Comparison of ENCODE assay signal across 22 cellular contexts in genomic region chrX:41946973-41947612, GRCh38. TPM values are rescaled to one million over a fixed set of nuclear protein-coding genes. Genes with fewer than 3 reads are reported as not detected.
DNase-seq lines count a peak whose midpoint lies in the region; ATAC-seq, FAIRE-seq and TF ChIP-seq lines count a peak whose summit lies in the region.
"Had no signal": no experiment of that assay in that cellular context is flagged by ENCODE, and none has a peak within 500 bp of the region (broad histone marks: within the 10 kb centered on the region; RNA-seq: fewer than 3 reads in every experiment).

No MANE protein-coding gene starts in this region.

- TF ChIP-seq EP300 in GM12878 (IDR thresholded peaks at IDR 0.05; ENCODE audit: borderline replicate concordance in 1 of 2, control insufficient read depth in 1 of 2, low read depth in 2 of 2, low read length in 2 of 2), result no peak

- peak overlapping the region; percentile 8 for H3K4me2 ChIP-seq in H9 (ENCODE audit: insufficient read depth, insufficient read length, low read length)
- no peak overlapping the region for H3K4me2 ChIP-seq in GM12878 (ENCODE audit: control insufficient read depth, insufficient read depth)

- H3K27ac Mint-ChIP-seq in H9 (peak overlapping the region in 2 of 3 experiments; percentile 39 to 59; a peak in 2 of 7 replicates), endothelial cell (ENCODE audit: unreplicated experiment) (no peak overlapping the region)
- H3K27ac Mint-ChIP-seq: B cell; effector memory CD8-positive, alpha-beta T cell; natural killer cell; progenitor cell of endocrine pancreas had no signal

- H3K18ac ChIP-seq in H9 (ENCODE audit: insufficient read length, low read depth, low read length), result no peak overlapping the region

- H3K9ac ChIP-seq in H9 (ENCODE audit: extremely low read depth, insufficient read length, low read length) (no peak overlapping the region), GM12878 (ENCODE audit: control insufficient read depth, insufficient read depth, low read length) (no peak overlapping the region), mucosa of rectum (ENCODE audit: low read depth in 1 of 2, low read length in 2 of 2) (no peak overlapping the region)

- H3K56ac ChIP-seq in H9 (ENCODE audit: insufficient read length, low read depth, low read length), result no peak overlapping the region

- H3K4me3 ChIP-seq in GM12878 (no peak overlapping the region), mucosa of rectum (ENCODE audit: low read length in 2 of 2) (no peak overlapping the region)
- H3K4me3 ChIP-seq: heart left ventricle, SJSA1 had no signal

- BruUV-seq in GM12878 (replicated peaks; lab: Mats Ljungman, UMichigan), result no TSS peak

- H2BK120ac ChIP-seq in H9 (ENCODE audit: low read depth, low read length, poor library complexity, severe bottlenecking), result no peak overlapping the region

- H3T11ph ChIP-seq in H9 (ENCODE audit: low read length), result no peak overlapping the region

- H3K9me3 ChIP-seq in H9 (ENCODE audit: control insufficient read depth, low read depth, low read length) (no peaks in the 10 kb centered on the region), GM12878 (replicated peaks; ENCODE audit: control insufficient read depth, insufficient read depth, low read length) (no peaks in the 10 kb centered on the region), mucosa of rectum (ENCODE audit: control insufficient read depth in 2 of 2, low read length in 2 of 2) (no peaks in the 10 kb centered on the region)
- H3K9me3 ChIP-seq: heart left ventricle, SJSA1 had no signal

- H4K91ac ChIP-seq in H9 (ENCODE audit: insufficient read length, low read depth, low read length), result no peak overlapping the region

- no peak overlapping the region for H2BK12ac ChIP-seq in H9 (ENCODE audit: insufficient read length, low read depth, low read length)

- H2BK5ac ChIP-seq in H9 (ENCODE audit: insufficient read length, low read length), result no peak overlapping the region

- no peak overlapping the region for H2BK20ac ChIP-seq in H9 (ENCODE audit: low read depth, low read length, poor library complexity, severe bottlenecking)

- H3K27me3 ChIP-seq in H9 (ENCODE audit: insufficient read depth, low read length), result no peaks in the 10 kb centered on the region
- no peaks in the 10 kb centered on the region for H3K27me3 ChIP-seq in GM12878 (replicated peaks in 1 of 2; ENCODE audit: control insufficient read depth in 2 of 2, insufficient read depth in 2 of 2, low read length in 1 of 2)
- peaks cover 3 to 8% of the 10 kb centered on the region in 2 donors for H3K27me3 ChIP-seq in mucosa of rectum (ENCODE audit: control insufficient read depth in 2 of 2, insufficient read depth in 2 of 2, low read length in 2 of 2)
- H3K27me3 ChIP-seq: SJSA1 had no signal

- no peak for TF ChIP-seq POLR2A in GM12878 (IDR thresholded peaks at IDR 0.05; ENCODE audit: low read depth, low read length)

- no peak for TF ChIP-seq RAD21 in GM12878 (IDR thresholded peaks at IDR 0.05; ENCODE audit: insufficient read depth, low read depth, low read length)

- H3K23me2 ChIP-seq in H9 (ENCODE audit: insufficient read length, low read depth, low read length, poor library complexity, severe bottlenecking), result no peaks in the 10 kb centered on the region

- SMC1A ChIA-PET in GM12878 (lab: Charles Lee; ENCODE audit: uncharacterized antibody, unreplicated experiment), result no interaction called here

- H3K27me3 Mint-ChIP-seq in H9 (ENCODE audit: low read depth) (no peaks in the 10 kb centered on the region), endothelial cell (ENCODE audit: unreplicated experiment) (peaks cover 2% of the 10 kb centered on the region)
- H3K27me3 Mint-ChIP-seq: B cell; effector memory CD8-positive, alpha-beta T cell; progenitor cell of endocrine pancreas had no signal

- H2AFZ ChIP-seq in H9 (ENCODE audit: low read length) (no peak overlapping the region), GM12878 (ENCODE audit: control insufficient read depth, low read depth, low read length) (no peak overlapping the region)

- RAD21 ChIA-PET in GM12878 (lab: Charles Lee; ENCODE audit: unreplicated experiment), result no interaction called here

- peak overlapping the region; percentile 24 for H3K27ac ChIP-seq in H9 (ENCODE audit: insufficient read length, low read depth, low read length)
- H3K27ac ChIP-seq in GM12878 (ENCODE audit: control insufficient read depth, insufficient read depth), result no peak overlapping the region
- peak overlapping the region; percentile 35 to 49 for H3K27ac ChIP-seq in mucosa of rectum (ENCODE audit: low read depth in 2 of 2, low read length in 2 of 2)
- H3K27ac ChIP-seq: heart left ventricle, SJSA1 had no signal

- peaks cover 11% of the 10 kb centered on the region; the same call in 1 of the 2 replicates for H3K4me1 ChIP-seq in H9 (ENCODE audit: insufficient read depth, low read length)
- no peaks in the 10 kb centered on the region for H3K4me1 ChIP-seq in GM12878 (ENCODE audit: control insufficient read depth, insufficient read depth, low read length)
- peaks cover 3 to 10% of the 10 kb centered on the region in 2 donors for H3K4me1 ChIP-seq in mucosa of rectum (ENCODE audit: control insufficient read depth in 2 of 2, insufficient read depth in 2 of 2, low read length in 2 of 2)
- H3K4me1 ChIP-seq: heart left ventricle, SJSA1 had no signal

- no peak for TF ChIP-seq CTCF in H9 (conservative IDR thresholded peaks at IDR 0.05)
- no peak for TF ChIP-seq CTCF in GM12878 (IDR thresholded peaks at IDR 0.05 in 2 of 3, conservative IDR thresholded peaks at IDR 0.05 in 1 of 3; ENCODE audit: control insufficient read depth in 2 of 3, extremely low read depth in 1 of 3, insufficient read depth in 1 of 3, low read depth in 3 of 3, low read length in 3 of 3)
- no peak for TF ChIP-seq CTCF in endothelial cell (IDR thresholded peaks at IDR 0.05; ENCODE audit: unreplicated experiment)

- CTCF ChIA-PET in GM12878 (lab: Yijun Ruan, JAX), result no interaction called here

- H3K79me2 ChIP-seq in H9 (ENCODE audit: insufficient read depth, low read length) (no peaks in the 10 kb centered on the region), GM12878 (ENCODE audit: control insufficient read depth, insufficient read depth, low read length) (no peaks in the 10 kb centered on the region)

- POLR2A ChIA-PET in GM12878 (lab: Charles Lee), result no interaction called here

- no peak overlapping the region for H3K14ac ChIP-seq in H9 (ENCODE audit: insufficient read depth, low read length)

- FAIRE-seq in GM12878 (lab: Jason Lieb, UNC), result no peak
- FAIRE-seq: islet of Langerhans, small intestine had no signal

- H3K4me1 Mint-ChIP-seq in H9 (peaks cover 19% of the 10 kb centered on the region in 2 experiments), endothelial cell (ENCODE audit: unreplicated experiment) (peaks cover 4% of the 10 kb centered on the region)
- H3K4me1 Mint-ChIP-seq: B cell, natural killer cell had no signal

- no peaks in the 10 kb centered on the region for H3K36me3 ChIP-seq in GM12878 (ENCODE audit: control insufficient read depth in 2 of 2, insufficient read depth in 2 of 2, low read length in 1 of 2)
- no peaks in the 10 kb centered on the region for H3K36me3 ChIP-seq in mucosa of rectum (ENCODE audit: control insufficient read depth in 2 of 2, insufficient read depth in 2 of 2, low read length in 2 of 2)
- H3K36me3 ChIP-seq: heart left ventricle, SJSA1 had no signal

- WGBS in H9 (ENCODE audit: extremely low coverage, insufficient read length, low lambda C conversion rate), result no CpG with 5 or more reads among the region's 5 CpGs
- WGBS in GM12878 (ENCODE audit: insufficient coverage, insufficient replicate concordance, low lambda C conversion rate, missing lambda C conversion rate), result 31% methylated on average over 5 of the region's 5 CpGs

- peak; percentile 30; the same call in 1 of the 3 replicates for ATAC-seq in GM12878
- ATAC-seq in GM21367 (IDR thresholded peaks at IDR 0.05; ENCODE audit: unreplicated experiment), result no peak
- ATAC-seq: effector memory CD8-positive, alpha-beta T cell; heart left ventricle; natural killer cell had no signal

- in situ Hi-C loops in GM12878 (cut with MboI) (no loop called here), G401 (cut with HindIII; ENCODE audit: low sequenced_read_pairs) (no loop called here)

- H3K4me3 Mint-ChIP-seq in H9 (no peak overlapping the region), endothelial cell (ENCODE audit: unreplicated experiment) (no peak overlapping the region)
- H3K4me3 Mint-ChIP-seq: B cell; effector memory CD8-positive, alpha-beta T cell; natural killer cell had no signal

- H3K9me3 Mint-ChIP-seq in H9, result peaks cover 21 to 36% of the 10 kb centered on the region in 2 experiments
- H3K9me3 Mint-ChIP-seq in endothelial cell (ENCODE audit: unreplicated experiment), result no peaks in the 10 kb centered on the region
- H3K9me3 Mint-ChIP-seq: effector memory CD8-positive, alpha-beta T cell; natural killer cell had no signal

- intact Hi-C loops in GM12878 (cut with micrococcal nuclease; ENCODE audit: unreplicated experiment), result no loop called here

- no peak overlapping the region for H2AK5ac ChIP-seq in H9 (ENCODE audit: insufficient read length, low read length)

- H3K4ac ChIP-seq in H9 (ENCODE audit: low read depth, low read length), result no peak overlapping the region

- no peak overlapping the region for H4K8ac ChIP-seq in H9 (replicated peaks; ENCODE audit: insufficient read length, low read depth, low read length)

- H3K36me3 Mint-ChIP-seq in H9 (ENCODE audit: insufficient read depth in 1 of 3, low read depth in 3 of 3), result no peaks in the 10 kb centered on the region
- no peaks in the 10 kb centered on the region for H3K36me3 Mint-ChIP-seq in endothelial cell (ENCODE audit: low read depth, unreplicated experiment)
- H3K36me3 Mint-ChIP-seq: natural killer cell had no signal

- no peak overlapping the region for H2BK15ac ChIP-seq in H9 (ENCODE audit: low read depth, low read length)

- H4K20me1 ChIP-seq in H9 (ENCODE audit: control insufficient read depth, insufficient read depth, insufficient read length) (no peaks in the 10 kb centered on the region), GM12878 (ENCODE audit: control insufficient read depth, insufficient read depth) (no peaks in the 10 kb centered on the region)

- no peaks in the 10 kb centered on the region for H3K79me1 ChIP-seq in H9 (ENCODE audit: insufficient read depth, low read depth, low read length, poor library complexity, severe bottlenecking)

- H3K23ac ChIP-seq in H9 (ENCODE audit: insufficient read length, low read depth, low read length), result no peak overlapping the region

- DNase-seq in H9, result no peak
- peak; percentile 3 for DNase-seq in LHCN-M2 (ENCODE audit: low read depth)
- no peak for DNase-seq in GM12878 (ENCODE audit: low read depth, low spot score)
- no peak for DNase-seq in endothelial cell (ENCODE audit: low spot score)
- DNase-seq in G401 (ENCODE audit: low spot score), result no peak
- DNase-seq: activated CD4-positive, CD25-positive, alpha-beta regulatory T cell; amygdala; effector memory CD8-positive, alpha-beta T cell; GDM1; heart left ventricle; IMR-90; mammary epithelial cell; natural killer cell; NCI-H524; stimulated activated CD4-positive, alpha-beta T cell treated with anti-CD3 and anti-CD28 coated beads, Interleukin-4, amount 100 ng/mL, for 4 hours had no signal

- H4K5ac ChIP-seq in H9 (ENCODE audit: insufficient read length, low read depth, low read length), result no peak overlapping the region

RNA-seq across cellular contexts. Expression of gene CASK, which starts 23.7 kb away (rescaled TPM):
- total RNA-seq in H9 (2021), result 44.1 and 51.5 TPM in 2 replicates
- total RNA-seq in LHCN-M2 (2014; rRNA removed), result 23.7 and 26.4 TPM in 2 replicates
- polyA plus RNA-seq in LHCN-M2 (2012), result 9.5 TPM
- 85.2 and 91.0 TPM in 2 replicates for total RNA-seq in GM12878 (2013; cell fraction: nucleolus; rRNA removed)
- total RNA-seq in GM12878 (2014; rRNA removed), result 5.2 and 5.8 TPM in 2 replicates
- total RNA-seq in GM12878 (2014; rRNA removed; fragmentation: Illumina TruSeq; extraction: Trizol), result 7.0 and 8.1 TPM in 2 replicates
- 8.5 and 11.6 TPM in 2 replicates for total RNA-seq in GM12878 (2021)
- 4.4 TPM for polyA plus RNA-seq in GM12878 (2011; ENCODE audit: low read depth)
- polyA plus RNA-seq in GM12878 (2011; rRNA removed), result 45.9 and 75.3 TPM in 2 replicates
- polyA plus RNA-seq in GM12878 (2011; cell fraction: cytosol; rRNA removed), result 19.1 and 21.5 TPM in 2 replicates
- polyA plus RNA-seq in GM12878 (2011; cell fraction: nucleus; rRNA removed), result 42.8 and 44.8 TPM in 2 replicates
- 3.5 and 4.3 TPM in 2 replicates for polyA plus RNA-seq in GM12878 (2012)
- 4.9 TPM in 2 replicates for polyA plus RNA-seq in GM12878 (2014; fragmentation: Illumina TruSeq; extraction: Trizol)
- 1 to 10 TPM; 2.6 to 3.1 TPM for polyA plus RNA-seq in GM12878 (2014; fragmentation: Nextera tagmentation; extraction: Ambion mirVana)
- 3.2 and 4.7 TPM in 2 replicates for polyA plus RNA-seq in GM12878 (2014; rRNA removed)
- 1 to 10 TPM in 1 of 2 experiments, under 1 TPM in 1; 0.60 to 1.9 TPM for polyA plus RNA-seq in GM12878 (2016; fragmentation: Nextera tagmentation; extraction: Ambion mirVana)
- polyA minus RNA-seq in GM12878 (2011; rRNA and poly(A)+ RNA removed), result 68.1 and 126 TPM in 2 replicates
- polyA minus RNA-seq in GM12878 (2011; cell fraction: cytosol; rRNA and poly(A)+ RNA removed), result 22.2 and 30.8 TPM in 2 replicates
- 64.3 and 129 TPM in 2 replicates for polyA minus RNA-seq in GM12878 (2011; cell fraction: nucleus; rRNA and poly(A)+ RNA removed)
- 62.5 TPM for total RNA-seq in endothelial cell (ENCODE audit: unreplicated experiment)
- total RNA-seq in G401 (2014; rRNA removed; shearing (Covaris generic)), result 13.1 and 43.2 TPM in 2 replicates
